3 cellular contexts compared by ENCODE assay signal in genomic region chr12:81064966-81065365, GRCh38. TPM values are rescaled to one million over a fixed set of nuclear protein-coding genes. Genes with fewer than 3 reads are reported as not detected.
"Had no signal": no experiment of that assay in that cellular context is flagged by ENCODE, and none has a peak within 500 bp of the region (broad histone marks: within the 10 kb centered on the region; RNA-seq: fewer than 3 reads in every experiment).

No MANE protein-coding gene starts in this region.

RNA-seq across cellular contexts. Expression of gene ACSS3, which starts 12.9 kb away (rescaled TPM):
- total RNA-seq: HT1080 had no signal
- polyA plus RNA-seq: IgD-negative memory B cell, K562 had no signal
